22 cellular contexts compared by ENCODE assay signal in genomic region chr13:77915676-77916075, GRCh38. TPM values are rescaled to one million over a fixed set of nuclear protein-coding genes. Genes with fewer than 3 reads are reported as not detected.
DNase-seq lines count a peak whose midpoint lies in the region; ATAC-seq and TF ChIP-seq lines count a peak whose summit lies in the region.
"Had no signal": no experiment of that assay in that cellular context is flagged by ENCODE, and none has a peak within 500 bp of the region (broad histone marks: within the 10 kb centered on the region; RNA-seq: fewer than 3 reads in every experiment).

No MANE protein-coding gene starts in this region.

- TF ChIP-seq CTCF in left ventricle myocardium inferior (IDR thresholded peaks at IDR 0.05; ENCODE audit: borderline replicate concordance) (no peak), gastroesophageal sphincter (IDR thresholded peaks at IDR 0.05) (no peak), vagina (IDR thresholded peaks at IDR 0.05) (no peak)

- TF ChIP-seq POLR2A in gastroesophageal sphincter (IDR thresholded peaks at IDR 0.05) (no peak), vagina (IDR thresholded peaks at IDR 0.05) (no peak)

- intact Hi-C loops in left ventricle myocardium inferior (cut with micrococcal nuclease) (no loop called here), Right ventricle myocardium superior (cut with DNase I) (no loop called here), vagina (cut with DNase I) (no loop called here), aorta (cut with DNase I) (no loop called here)

- DNase-seq in left ventricle myocardium inferior (no peak), Right ventricle myocardium superior (no peak), vagina (ENCODE audit: extremely low spot score in 2 of 2) (no peak), aorta (no peak)
- DNase-seq: activated CD4-positive, CD25-positive, alpha-beta regulatory T cell; C1 segment of cervical spinal cord; central memory CD4-positive, alpha-beta T cell; DMS 273 treated with DMSO at 0.1 percent for 48 hours; foreskin fibroblast; Kasumi-1; mucosa of descending colon; NCI-H1417; NCI-H526 treated with DMSO at 0.1 percent for 48 hours; nucleus accumbens; stimulated activated CD4-positive, alpha-beta T cell treated with anti-CD3 and anti-CD28 coated beads, Interleukin-1b, Interleukin-23, amount 100 ng/mL, for 48 hours had no signal

- no peaks in the 10 kb centered on the region for H3K9me3 ChIP-seq in left ventricle myocardium inferior (replicated peaks)
- no peaks in the 10 kb centered on the region for H3K9me3 ChIP-seq in gastroesophageal sphincter
- no peaks in the 10 kb centered on the region for H3K9me3 ChIP-seq in muscle layer of duodenum (ENCODE audit: control insufficient read depth in 1 of 2, low read length in 2 of 2)
- no peaks in the 10 kb centered on the region for H3K9me3 ChIP-seq in vagina
- H3K9me3 ChIP-seq in aorta (ENCODE audit: control insufficient read depth, low read length), result no peaks in the 10 kb centered on the region
- H3K9me3 ChIP-seq: mucosa of descending colon, SJSA1 had no signal

- H3K4me3 ChIP-seq in left ventricle myocardium inferior (peak overlapping the region; percentile 75), gastroesophageal sphincter (peak overlapping the region; percentile 7 to 64), muscle layer of duodenum (ENCODE audit: low read depth in 1 of 2, low read length in 2 of 2) (peak overlapping the region; percentile 26 to 70), vagina (peak overlapping the region; percentile 47 to 55), aorta (ENCODE audit: low read length in 2 of 2) (no peak overlapping the region)
- H3K4me3 ChIP-seq: mucosa of descending colon, SJSA1 had no signal

- no peak for TF ChIP-seq EP300 in gastroesophageal sphincter (IDR thresholded peaks at IDR 0.05)

- no peak for ATAC-seq in Right ventricle myocardium superior (ENCODE audit: poor library complexity)
- ATAC-seq in gastroesophageal sphincter, result no peak
- no peak for ATAC-seq in aorta (ENCODE audit: low FRiP score)
- no peak for ATAC-seq in HG02610 (IDR thresholded peaks at IDR 0.05; ENCODE audit: unreplicated experiment)
- no peak for ATAC-seq in HG03159 (IDR thresholded peaks at IDR 0.05; ENCODE audit: unreplicated experiment)
- ATAC-seq: mucosa of descending colon, sciatic nerve had no signal

- H3K36me3 ChIP-seq in left ventricle myocardium inferior (no peaks in the 10 kb centered on the region), gastroesophageal sphincter (no peaks in the 10 kb centered on the region), muscle layer of duodenum (ENCODE audit: control insufficient read depth in 1 of 2, insufficient read depth in 2 of 2, low read length in 2 of 2) (no peaks in the 10 kb centered on the region), vagina (no peaks in the 10 kb centered on the region), aorta (ENCODE audit: control insufficient read depth in 1 of 2, insufficient read depth in 2 of 2, low read length in 1 of 2) (no peaks in the 10 kb centered on the region)
- H3K36me3 ChIP-seq: SJSA1 had no signal

- H3K27me3 ChIP-seq in left ventricle myocardium inferior (ENCODE audit: low read depth) (peaks cover 17% of the 10 kb centered on the region), gastroesophageal sphincter (peaks cover 23% of the 10 kb centered on the region), muscle layer of duodenum (ENCODE audit: low read depth, low read length) (peaks cover 3% of the 10 kb centered on the region), vagina (no peaks in the 10 kb centered on the region), aorta (ENCODE audit: control insufficient read depth in 1 of 2, insufficient read depth in 2 of 2, low read length in 1 of 2) (no peaks in the 10 kb centered on the region)

- H3K4me1 ChIP-seq in left ventricle myocardium inferior (peaks cover 25% of the 10 kb centered on the region), gastroesophageal sphincter (peaks cover 0 to 26% (median 3%) of the 10 kb centered on the region in 3 donors), muscle layer of duodenum (ENCODE audit: control insufficient read depth in 1 of 2, insufficient read depth in 2 of 2, low read length in 2 of 2) (peaks cover 0 to 17% of the 10 kb centered on the region in 2 donors), vagina (peaks cover 6% of the 10 kb centered on the region), aorta (ENCODE audit: control insufficient read depth in 1 of 2, insufficient read depth in 2 of 2, low read length in 2 of 2) (no peaks in the 10 kb centered on the region)
- H3K4me1 ChIP-seq: SJSA1 had no signal

- WGBS in gastroesophageal sphincter (ENCODE audit: low coverage in 1 of 2), 2 donors, result 44 to 70% methylated on average over 1 of the region's 1 CpG
- WGBS in aorta, 2 donors, result 85 to 100% methylated on average over 1 of the region's 1 CpG

- H3K27ac ChIP-seq in left ventricle myocardium inferior (replicated peaks) (peak overlapping the region; percentile 85), gastroesophageal sphincter (peak overlapping the region in 3 of 4 donors; percentile 33 to 78 (median 67)), muscle layer of duodenum (ENCODE audit: low read length) (no peak overlapping the region), vagina (peak overlapping the region; percentile 53), aorta (ENCODE audit: low read depth in 1 of 2, low read length in 2 of 2) (no peak overlapping the region)
- H3K27ac ChIP-seq: SJSA1 had no signal

RNA-seq across cellular contexts. Expression of gene EDNRB, which starts 3.0 kb away (rescaled TPM):
- total RNA-seq in left ventricle myocardium inferior (25.6 TPM), Right ventricle myocardium superior (26.0 TPM), gastroesophageal sphincter (10 to 100 TPM in 3 of 4 donors, 1 to 10 TPM in 1; 9.0 to 52.7 (median 37.8) TPM), vagina (46.2 TPM), aorta (10 to 100 TPM; 17.8 to 39.9 TPM)
- 1 to 10 TPM in 1 of 2 donors, under 1 TPM in 1; 0.50 to 1.9 TPM for polyA plus RNA-seq in aorta
- total RNA-seq: SJSA1; T-helper 2 cell treated with Interferon-gamma antibody and Interleukin-4, amounts not matched to agents 100 ng/mL and 5 ng/mL, for 36 hours had no signal

Comparison
In these comparisons a context has a peak if more than half of its experiments do, and no peak if none do; other contexts are left out.
1. H3K27ac ChIP-seq: peak in left ventricle myocardium inferior (single experiment), gastroesophageal sphincter (3 of 4) and vagina (single experiment); none in muscle layer of duodenum (single experiment) and aorta (0 of 2).
2. H3K4me3 ChIP-seq: peak in left ventricle myocardium inferior (single experiment), gastroesophageal sphincter (2 of 2), muscle layer of duodenum (2 of 2) and vagina (2 of 2); none in aorta (0 of 2).